ENCODE assay signal across 1 cellular context in genomic region chr17:44905006-44906000, GRCh38.
TF ChIP-seq lines count a peak whose summit lies in the region.

No MANE protein-coding gene starts in this region.

TF ChIP-seq in HCT116, 20 proteins besides CTCF, POLR2A, EP300 and RAD21:
- no peak for TF ChIP-seq CBX3 (IDR thresholded peaks at IDR 0.05; ENCODE audit: low read depth)
- TF ChIP-seq YY1 (IDR thresholded peaks at IDR 0.05; ENCODE audit: extremely low read depth, insufficient replicate concordance, low read depth, low read length), result no peak
- TF ChIP-seq SIN3A (IDR thresholded peaks at IDR 0.05; ENCODE audit: low read depth), result no peak
- TF ChIP-seq TCF7L2 (IDR thresholded peaks at IDR 0.05; ENCODE audit: borderline replicate concordance, extremely low read depth, insufficient read depth, insufficient read length), result no peak
- TF ChIP-seq EZH2phosphoT487 (IDR thresholded peaks at IDR 0.05; ENCODE audit: borderline replicate concordance), result no peak
- TF ChIP-seq POLR2AphosphoS5 (IDR thresholded peaks at IDR 0.05; ENCODE audit: low read depth, low read length), result no peak
- no peak for TF ChIP-seq ELF1 (IDR thresholded peaks at IDR 0.05; ENCODE audit: borderline replicate concordance, low read depth)
- no peak for TF ChIP-seq ATF3 (IDR thresholded peaks at IDR 0.05)
- no peak for TF ChIP-seq ZNF274 (IDR thresholded peaks at IDR 0.05; ENCODE audit: low read depth, low read length)
- no peak for TF ChIP-seq ZBTB33 (IDR thresholded peaks at IDR 0.05; ENCODE audit: extremely low read depth, insufficient replicate concordance, low read length)
- TF ChIP-seq EZH2 (IDR thresholded peaks at IDR 0.05), result no peak
- no peak for TF ChIP-seq REST (IDR thresholded peaks at IDR 0.05; ENCODE audit: low read depth)
- no peak for TF ChIP-seq MAX (IDR thresholded peaks at IDR 0.05)
- TF ChIP-seq JUND (IDR thresholded peaks at IDR 0.05), result no peak
- TF ChIP-seq EGR1 (IDR thresholded peaks at IDR 0.05; ENCODE audit: low read depth), result no peak
- no peak for TF ChIP-seq CEBPB (IDR thresholded peaks at IDR 0.05; ENCODE audit: low read depth)
- no peak for TF ChIP-seq FOSL1 (IDR thresholded peaks at IDR 0.05; ENCODE audit: low read depth)
